24 cellular contexts compared by ENCODE assay signal in genomic region chr22:37476389-37477329, GRCh38. TPM values are rescaled to one million over a fixed set of nuclear protein-coding genes. Genes with fewer than 3 reads are reported as not detected.
DNase-seq lines count a peak whose midpoint lies in the region; ATAC-seq lines count a peak whose summit lies in the region.
"Had no signal": no experiment of that assay in that cellular context is flagged by ENCODE, and none has a peak within 500 bp of the region (broad histone marks: within the 10 kb centered on the region; RNA-seq: fewer than 3 reads in every experiment).

No MANE protein-coding gene starts in this region.

- H3K4me1 ChIP-seq in CD4-positive, CD25-positive, alpha-beta regulatory T cell (ENCODE audit: control insufficient read depth, insufficient read depth, low read length, poor library complexity, severe bottlenecking), result peaks cover 6% of the 10 kb centered on the region
- H3K4me1 ChIP-seq: stomach had no signal

- H3K9me3 Mint-ChIP-seq in CD4-positive, CD25-positive, alpha-beta regulatory T cell, result no peaks in the 10 kb centered on the region
- no peaks in the 10 kb centered on the region for H3K9me3 Mint-ChIP-seq in effector memory CD8-positive, alpha-beta T cell
- H3K9me3 Mint-ChIP-seq: dendritic cell treated with granulocyte-macrophage colony-stimulating factor and Interleukin-4, amounts not matched to agents 40 ng/mL and 50 ng/mL, for 4 days; GM23338; natural killer cell had no signal

- no peak for ATAC-seq in CD4-positive, CD25-positive, alpha-beta regulatory T cell (ENCODE audit: low read depth in 2 of 2)
- no peak for ATAC-seq in effector memory CD8-positive, alpha-beta T cell (replicated peaks)
- ATAC-seq in GM21717 (IDR thresholded peaks at IDR 0.05; ENCODE audit: unreplicated experiment) (no peak), GM18511 (IDR thresholded peaks at IDR 0.05; ENCODE audit: unreplicated experiment) (no peak)
- ATAC-seq: GM23338, left lung, natural killer cell had no signal

- H3K9me3 ChIP-seq in CD4-positive, CD25-positive, alpha-beta regulatory T cell (ENCODE audit: control insufficient read depth in 2 of 2, low read length in 2 of 2), result no peaks in the 10 kb centered on the region
- H3K9me3 ChIP-seq: left lung, ovary, stomach had no signal

- no peak overlapping the region for H3K4me3 ChIP-seq in CD4-positive, CD25-positive, alpha-beta regulatory T cell (ENCODE audit: low read depth, low read length)
- H3K4me3 ChIP-seq: GM23338, left lung, ovary, stomach had no signal

- peak overlapping the region; percentile 15 to 73 (median 63) for H3K27ac Mint-ChIP-seq in CD4-positive, CD25-positive, alpha-beta regulatory T cell
- H3K27ac Mint-ChIP-seq in effector memory CD8-positive, alpha-beta T cell, result peak overlapping the region; percentile 13 to 20
- H3K27ac Mint-ChIP-seq: dendritic cell treated with granulocyte-macrophage colony-stimulating factor and Interleukin-4, amounts not matched to agents 40 ng/mL and 50 ng/mL, for 4 days; GM23338; natural killer cell had no signal

- H3K4me3 Mint-ChIP-seq in CD4-positive, CD25-positive, alpha-beta regulatory T cell, result no peak overlapping the region
- no peak overlapping the region for H3K4me3 Mint-ChIP-seq in effector memory CD8-positive, alpha-beta T cell
- H3K4me3 Mint-ChIP-seq: dendritic cell treated with granulocyte-macrophage colony-stimulating factor and Interleukin-4, amounts not matched to agents 40 ng/mL and 50 ng/mL, for 4 days; GM23338; natural killer cell had no signal

- H3K4me1 Mint-ChIP-seq in CD4-positive, CD25-positive, alpha-beta regulatory T cell, result peaks cover 5 to 20% (median 13%) of the 10 kb centered on the region in 4 donors
- H3K4me1 Mint-ChIP-seq in effector memory CD8-positive, alpha-beta T cell (ENCODE audit: low read depth in 2 of 2), result peaks cover 12 to 14% of the 10 kb centered on the region in 2 donors

- DNase-seq in NCI-H1417 (lab: John Stamatoyannopoulos, UW), result peak in 2 of 3 experiments; percentile 8 to 36
- DNase-seq in NCI-H1417 treated with DMSO at 0.1 percent for 48 hours (lab: John Stamatoyannopoulos, UW), result no peak
- DNase-seq in CD4-positive, CD25-positive, alpha-beta regulatory T cell, result no peak
- DNase-seq in NCI-H526 (lab: John Stamatoyannopoulos, UW), result peak; percentile 74 to 77
- DNase-seq in effector memory CD8-positive, alpha-beta T cell, result no peak
- no peak for DNase-seq in NCI-H748 (lab: John Stamatoyannopoulos, UW; ENCODE audit: unreplicated experiment)
- DNase-seq: 8988T; activated CD4-positive, alpha-beta T cell treated with anti-CD3 and anti-CD28 coated beads for 48 hours; activated gamma-delta T cell treated with Interleukin-2 at 50 U/mL for 16 hours; aorta; caudate nucleus; head of caudate nucleus; natural killer cell; ovary; stimulated activated CD4-positive, alpha-beta T cell treated with anti-CD3 and anti-CD28 coated beads, Interleukin-4, amount 100 ng/mL, for 4 hours; stomach; T-helper 2 cell; trophoblast cell had no signal

- no peaks in the 10 kb centered on the region for H3K27me3 ChIP-seq in CD4-positive, CD25-positive, alpha-beta regulatory T cell (ENCODE audit: control insufficient read depth, insufficient read depth, low read length)
- H3K27me3 ChIP-seq: ovary had no signal

- peaks cover 79% of the 10 kb centered on the region for H3K36me3 ChIP-seq in CD4-positive, CD25-positive, alpha-beta regulatory T cell (ENCODE audit: control insufficient read depth, insufficient read depth, low read length)
- H3K36me3 ChIP-seq: ovary had no signal

- peaks cover 18% of the 10 kb centered on the region for H3K36me3 Mint-ChIP-seq in CD4-positive, CD25-positive, alpha-beta regulatory T cell
- peaks cover 48% of the 10 kb centered on the region for H3K36me3 Mint-ChIP-seq in effector memory CD8-positive, alpha-beta T cell (ENCODE audit: insufficient read depth)
- H3K36me3 Mint-ChIP-seq: natural killer cell had no signal

- no peaks in the 10 kb centered on the region for H3K27me3 Mint-ChIP-seq in CD4-positive, CD25-positive, alpha-beta regulatory T cell
- no peaks in the 10 kb centered on the region for H3K27me3 Mint-ChIP-seq in effector memory CD8-positive, alpha-beta T cell
- H3K27me3 Mint-ChIP-seq: dendritic cell treated with granulocyte-macrophage colony-stimulating factor and Interleukin-4, amounts not matched to agents 40 ng/mL and 50 ng/mL, for 4 days had no signal

- H3K27ac ChIP-seq in CD4-positive, CD25-positive, alpha-beta regulatory T cell (ENCODE audit: insufficient read depth, low read length, poor library complexity, severe bottlenecking), result no peak overlapping the region
- H3K27ac ChIP-seq: left lung, ovary, stomach had no signal

RNA-seq across cellular contexts. Expression of gene MFNG, which starts 9.5 kb away (rescaled TPM):
- 148 TPM for total RNA-seq in CD4-positive, CD25-positive, alpha-beta regulatory T cell
- polyA plus RNA-seq in CD4-positive, CD25-positive, alpha-beta regulatory T cell, result 100 to 1,000 TPM; 323 to 340 (median 327) TPM
- total RNA-seq: SK-MEL-5 had no signal

RNA-seq across cellular contexts. Expression of gene CARD10, which starts 42.6 kb away (rescaled TPM):
- not detected for total RNA-seq in CD4-positive, CD25-positive, alpha-beta regulatory T cell
- polyA plus RNA-seq in CD4-positive, CD25-positive, alpha-beta regulatory T cell, result not detected

RNA-seq across cellular contexts. Expression of gene ELFN2, which starts 49.4 kb away (rescaled TPM):
- 0.44 TPM for total RNA-seq in CD4-positive, CD25-positive, alpha-beta regulatory T cell
- not detected for polyA plus RNA-seq in CD4-positive, CD25-positive, alpha-beta regulatory T cell
- polyA plus RNA-seq: aorta had no signal

Comparison
In these comparisons a context has a peak if more than half of its experiments do, and no peak if none do; other contexts are left out.
1. DNase-seq: peak in NCI-H1417 (2 of 3) and NCI-H526 (2 of 2); none in NCI-H1417 treated with DMSO at 0.1 percent for 48 hours (single experiment), CD4-positive, CD25-positive, alpha-beta regulatory T cell (0 of 3), effector memory CD8-positive, alpha-beta T cell (0 of 3) and NCI-H748 (single experiment).